3 cellular contexts compared by ENCODE assay signal in genomic region chrX:96841866-96842265, GRCh38. TPM values are rescaled to one million over a fixed set of nuclear protein-coding genes. Genes with fewer than 3 reads are reported as not detected.
"Had no signal": no experiment of that assay in that cellular context is flagged by ENCODE, and none has a peak within 500 bp of the region (broad histone marks: within the 10 kb centered on the region; RNA-seq: fewer than 3 reads in every experiment).

No MANE protein-coding gene starts in this region.

RNA-seq across cellular contexts. Expression of gene RPA4, which starts 41.8 kb away (rescaled TPM):
- total RNA-seq: HT1080, RPMI7951 had no signal
- polyA plus RNA-seq: HepG2 had no signal
